Comparison of ENCODE assay signal across 23 cellular contexts in genomic region chr17:29633886-29634285, GRCh38. TPM values are rescaled to one million over a fixed set of nuclear protein-coding genes. Genes with fewer than 3 reads are reported as not detected.
A peak's percentile ranks its signal among the peaks of the same experiment; 100 is the strongest.
DNase-seq lines count a peak whose midpoint lies in the region; ATAC-seq, FAIRE-seq and TF ChIP-seq lines count a peak whose summit lies in the region.
"Had no signal": no experiment of that assay in that cellular context is flagged by ENCODE, and none has a peak within 500 bp of the region (broad histone marks: within the 10 kb centered on the region; RNA-seq: fewer than 3 reads in every experiment).

No MANE protein-coding gene starts in this region.

- no peak overlapping the region for H3K4me3 Mint-ChIP-seq in activated T-cell treated with anti-CD3 and anti-CD28 coated beads, Interleukin-2, amount 50 U/mL, for 24 hours
- peak overlapping the region; percentile 6 for H3K4me3 Mint-ChIP-seq in activated naive CD8-positive, alpha-beta T cell treated with anti-CD3 and anti-CD28 coated beads, Interleukin-2, amount 10 ng/mL, durations not matched to agents 7 days and 5 days
- no peak overlapping the region for H3K4me3 Mint-ChIP-seq in neural progenitor cell
- H3K4me3 Mint-ChIP-seq in stimulated activated memory B cell treated with anti-CD40 and anti-IgM and Interleukin-4, amounts not matched to agents 10 μg/mL and 1 μg/mL and 100 μg/mL, for 72 hours, result no peak overlapping the region
- H3K4me3 Mint-ChIP-seq: B cell had no signal

- FAIRE-seq in GM19239 (lab: Jason Lieb, UNC), result no peak
- FAIRE-seq: G401.6, H1 had no signal

- no peak for TF ChIP-seq CTCF in neural progenitor cell (IDR thresholded peaks at IDR 0.05)

- peak overlapping the region; percentile 44 for H3K4me2 ChIP-seq in neural progenitor cell

- peaks cover 8% of the 10 kb centered on the region for H3K4me1 ChIP-seq in neural progenitor cell

- peak overlapping the region; percentile 59 for H3K27ac Mint-ChIP-seq in activated T-cell treated with anti-CD3 and anti-CD28 coated beads, Interleukin-2, amount 50 U/mL, for 24 hours
- H3K27ac Mint-ChIP-seq in activated naive CD8-positive, alpha-beta T cell treated with anti-CD3 and anti-CD28 coated beads, Interleukin-2, amount 10 ng/mL, durations not matched to agents 7 days and 5 days, result peak overlapping the region; percentile 62
- H3K27ac Mint-ChIP-seq in neural progenitor cell, result no peak overlapping the region
- H3K27ac Mint-ChIP-seq in stimulated activated memory B cell treated with anti-CD40 and anti-IgM and Interleukin-4, amounts not matched to agents 10 μg/mL and 1 μg/mL and 100 μg/mL, for 72 hours, result no peak overlapping the region

- H3K79me2 ChIP-seq in neural progenitor cell (ENCODE audit: low read depth), result no peaks in the 10 kb centered on the region

- no peak overlapping the region for H3K9ac ChIP-seq in neural progenitor cell

- H3K9me3 Mint-ChIP-seq in activated T-cell treated with anti-CD3 and anti-CD28 coated beads, Interleukin-2, amount 50 U/mL, for 24 hours, result no peaks in the 10 kb centered on the region
- H3K9me3 Mint-ChIP-seq in activated naive CD8-positive, alpha-beta T cell treated with anti-CD3 and anti-CD28 coated beads, Interleukin-2, amount 10 ng/mL, durations not matched to agents 7 days and 5 days, result no peaks in the 10 kb centered on the region
- H3K9me3 Mint-ChIP-seq in neural progenitor cell, result no peaks in the 10 kb centered on the region
- H3K9me3 Mint-ChIP-seq in stimulated activated memory B cell treated with anti-CD40 and anti-IgM and Interleukin-4, amounts not matched to agents 10 μg/mL and 1 μg/mL and 100 μg/mL, for 72 hours, result no peaks in the 10 kb centered on the region

- no peaks in the 10 kb centered on the region for H3K27me3 Mint-ChIP-seq in activated T-cell treated with anti-CD3 and anti-CD28 coated beads, Interleukin-2, amount 50 U/mL, for 24 hours
- H3K27me3 Mint-ChIP-seq in activated naive CD8-positive, alpha-beta T cell treated with anti-CD3 and anti-CD28 coated beads, Interleukin-2, amount 10 ng/mL, durations not matched to agents 7 days and 5 days, result no peaks in the 10 kb centered on the region
- no peaks in the 10 kb centered on the region for H3K27me3 Mint-ChIP-seq in neural progenitor cell (ENCODE audit: insufficient read depth, low read depth)
- no peaks in the 10 kb centered on the region for H3K27me3 Mint-ChIP-seq in stimulated activated memory B cell treated with anti-CD40 and anti-IgM and Interleukin-4, amounts not matched to agents 10 μg/mL and 1 μg/mL and 100 μg/mL, for 72 hours
- H3K27me3 Mint-ChIP-seq: B cell had no signal

- H3K9me3 ChIP-seq in neural progenitor cell (ENCODE audit: low read depth), result no peaks in the 10 kb centered on the region
- H3K9me3 ChIP-seq: ascending aorta, esophagus muscularis mucosa had no signal

- H3K36me3 Mint-ChIP-seq in activated T-cell treated with anti-CD3 and anti-CD28 coated beads, Interleukin-2, amount 50 U/mL, for 24 hours (ENCODE audit: low read depth), result peaks cover 79% of the 10 kb centered on the region
- peaks cover 34% of the 10 kb centered on the region for H3K36me3 Mint-ChIP-seq in activated naive CD8-positive, alpha-beta T cell treated with anti-CD3 and anti-CD28 coated beads, Interleukin-2, amount 10 ng/mL, durations not matched to agents 7 days and 5 days
- peaks cover 29% of the 10 kb centered on the region for H3K36me3 Mint-ChIP-seq in neural progenitor cell
- H3K36me3 Mint-ChIP-seq in stimulated activated memory B cell treated with anti-CD40 and anti-IgM and Interleukin-4, amounts not matched to agents 10 μg/mL and 1 μg/mL and 100 μg/mL, for 72 hours, result peaks cover 52% of the 10 kb centered on the region

- peak; percentile 83 for ATAC-seq in activated naive CD8-positive, alpha-beta T cell treated with anti-CD3 and anti-CD28 coated beads, Interleukin-2, amount 10 ng/mL, durations not matched to agents 7 days and 5 days (ENCODE audit: low read depth)
- ATAC-seq in stimulated activated memory B cell treated with anti-CD40 and anti-IgM and Interleukin-4, amounts not matched to agents 10 μg/mL and 1 μg/mL and 100 μg/mL, for 72 hours, result no peak
- ATAC-seq: foreskin keratinocyte, left lobe of liver, SK-N-SH treated with all-trans-retinoic acid at 6 μM for 48 hours had no signal

- peaks cover 2% of the 10 kb centered on the region for H3F3A ChIP-seq in neural progenitor cell (ENCODE audit: low read depth)

- no peaks in the 10 kb centered on the region for H4K20me1 ChIP-seq in neural progenitor cell (ENCODE audit: low read depth)

- POLR2A ChIA-PET in activated naive CD8-positive, alpha-beta T cell treated with anti-CD3 and anti-CD28 coated beads, Interleukin-2, amount 10 ng/mL, durations not matched to agents 7 days and 5 days (lab: Charles Lee), result interaction anchor here (1.6 kb wide), 1 partner anchor 16 kb away, joined by 7 read pairs; no protein-coding TSS in a partner anchor

- H3K4me3 ChIP-seq in H7 (ENCODE audit: insufficient read depth, low read depth, low read length), result no peak overlapping the region
- H3K4me3 ChIP-seq in neural progenitor cell, result no peak overlapping the region
- H3K4me3 ChIP-seq: ascending aorta, cardiac muscle cell, esophagus muscularis mucosa had no signal

- peaks cover 19% of the 10 kb centered on the region for H3K4me1 Mint-ChIP-seq in activated T-cell treated with anti-CD3 and anti-CD28 coated beads, Interleukin-2, amount 50 U/mL, for 24 hours (ENCODE audit: low read depth)
- peaks cover 14% of the 10 kb centered on the region for H3K4me1 Mint-ChIP-seq in activated naive CD8-positive, alpha-beta T cell treated with anti-CD3 and anti-CD28 coated beads, Interleukin-2, amount 10 ng/mL, durations not matched to agents 7 days and 5 days
- peaks cover under 1% of the 10 kb centered on the region for H3K4me1 Mint-ChIP-seq in neural progenitor cell
- H3K4me1 Mint-ChIP-seq in stimulated activated memory B cell treated with anti-CD40 and anti-IgM and Interleukin-4, amounts not matched to agents 10 μg/mL and 1 μg/mL and 100 μg/mL, for 72 hours, result peaks cover 4% of the 10 kb centered on the region

- no peak for DNase-seq in activated T-cell treated with anti-CD3 and anti-CD28 coated beads, Interleukin-2, amount 50 U/mL, for 24 hours
- DNase-seq in activated T-cell treated with anti-CD3 and anti-CD28 coated beads for 4 hours, result no peak
- DNase-seq in H7, result peak; percentile 43
- DNase-seq in activated naive CD8-positive, alpha-beta T cell treated with anti-CD3 and anti-CD28 coated beads, Interleukin-2, amount 10 ng/mL, durations not matched to agents 7 days and 5 days, result no peak
- DNase-seq in neural progenitor cell (ENCODE audit: low spot score), result peak; percentile 51
- DNase-seq in NCI-H774 (lab: John Stamatoyannopoulos, UW), result no peak
- no peak for DNase-seq in GM19239 (ENCODE audit: insufficient read length, low spot score)
- DNase-seq: activated gamma-delta T cell treated with Interleukin-2 at 50 U/mL for 16 hours, COR-L47, cortex of kidney, foreskin keratinocyte, mesendoderm, occipital lobe, trophoblast cell had no signal

- no peaks in the 10 kb centered on the region for H3K27me3 ChIP-seq in H7 (ENCODE audit: control insufficient read depth, insufficient read depth, low read length)
- H3K27me3 ChIP-seq in neural progenitor cell, result no peaks in the 10 kb centered on the region
- H3K27me3 ChIP-seq: ascending aorta, cardiac muscle cell, esophagus muscularis mucosa, foreskin keratinocyte had no signal

- H2AFZ ChIP-seq in neural progenitor cell (replicated peaks), result no peak overlapping the region

- no peak overlapping the region for H3K27ac ChIP-seq in neural progenitor cell
- H3K27ac ChIP-seq: ascending aorta, cardiac muscle cell, esophagus muscularis mucosa, foreskin keratinocyte had no signal

- H3K36me3 ChIP-seq in H7 (replicated peaks; ENCODE audit: control insufficient read depth, insufficient read depth, low read length) (peaks cover 3% of the 10 kb centered on the region; the same call in 1 of the 2 replicates), neural progenitor cell (no peaks in the 10 kb centered on the region)

RNA-seq across cellular contexts. Expression of gene CORO6, which starts 11.2 kb away (rescaled TPM):
- total RNA-seq in H7 (2014; rRNA removed; shearing (Covaris generic)), result 3.9 and 6.9 TPM in 2 replicates
- total RNA-seq in activated naive CD8-positive, alpha-beta T cell treated with anti-CD3 and anti-CD28 coated beads, Interleukin-2, amount 10 ng/mL, durations not matched to agents 7 days and 5 days, result 1 to 10 TPM; 8.2 to 9.0 TPM
- 3.9 and 6.2 TPM in 2 replicates for total RNA-seq in neural progenitor cell (ENCODE audit: low replicate concordance)

RNA-seq across cellular contexts. Expression of gene ANKRD13B, which starts 41.0 kb away (rescaled TPM):
- total RNA-seq in H7 (2014; rRNA removed; shearing (Covaris generic)), result 11.1 and 11.9 TPM in 2 replicates
- 1 to 10 TPM; 6.0 to 7.9 TPM for total RNA-seq in activated naive CD8-positive, alpha-beta T cell treated with anti-CD3 and anti-CD28 coated beads, Interleukin-2, amount 10 ng/mL, durations not matched to agents 7 days and 5 days
- 2.8 and 24.0 TPM in 2 replicates for total RNA-seq in neural progenitor cell (ENCODE audit: low replicate concordance)

RNA-seq across cellular contexts. Expression of gene GIT1, which starts 44.4 kb away (rescaled TPM):
- 40.3 and 46.1 TPM in 2 replicates for total RNA-seq in H7 (2014; rRNA removed; shearing (Covaris generic))
- total RNA-seq in activated naive CD8-positive, alpha-beta T cell treated with anti-CD3 and anti-CD28 coated beads, Interleukin-2, amount 10 ng/mL, durations not matched to agents 7 days and 5 days, result 10 to 100 TPM; 73.3 to 73.4 TPM
- 17.6 and 51.0 TPM in 2 replicates for total RNA-seq in neural progenitor cell (ENCODE audit: low replicate concordance)

Comparison
In these comparisons a context has a peak if more than half of its experiments do, and no peak if none do; other contexts are left out.
1. DNase-seq: peak in H7 (single experiment) and neural progenitor cell (single experiment); none in activated T-cell treated with anti-CD3 and anti-CD28 coated beads, Interleukin-2, amount 50 U/mL, for 24 hours (single experiment), activated T-cell treated with anti-CD3 and anti-CD28 coated beads for 4 hours (single experiment), activated naive CD8-positive, alpha-beta T cell treated with anti-CD3 and anti-CD28 coated beads, Interleukin-2, amount 10 ng/mL, durations not matched to agents 7 days and 5 days (single experiment), NCI-H774 (single experiment) and GM19239 (single experiment).
2. H3K27ac Mint-ChIP-seq: peak in activated T-cell treated with anti-CD3 and anti-CD28 coated beads, Interleukin-2, amount 50 U/mL, for 24 hours (single experiment) and activated naive CD8-positive, alpha-beta T cell treated with anti-CD3 and anti-CD28 coated beads, Interleukin-2, amount 10 ng/mL, durations not matched to agents 7 days and 5 days (single experiment); none in neural progenitor cell (single experiment) and stimulated activated memory B cell treated with anti-CD40 and anti-IgM and Interleukin-4, amounts not matched to agents 10 μg/mL and 1 μg/mL and 100 μg/mL, for 72 hours (single experiment).